ENCODE assay signal across 2 cellular contexts in the genomic region with DNA sequence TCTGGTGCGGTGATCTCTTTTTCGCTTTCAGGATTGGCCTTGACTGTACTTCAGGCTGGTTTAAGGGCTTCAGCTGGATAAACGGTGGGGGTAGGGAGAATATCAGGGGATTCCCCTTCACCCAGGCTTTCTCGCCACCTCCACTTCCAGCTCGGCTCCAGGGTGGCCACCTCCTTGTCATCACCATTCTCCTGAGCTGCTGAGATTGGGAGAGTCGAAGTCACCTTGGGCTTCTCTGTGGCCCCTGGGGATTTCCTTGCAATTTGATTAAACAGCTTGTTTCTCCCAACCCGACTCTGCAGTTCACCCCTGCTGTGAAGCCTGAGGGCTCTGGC.
TF ChIP-seq lines count a peak whose summit lies in the region.

No MANE protein-coding gene starts in this region.

TF ChIP-seq in GM12891, 5 proteins besides CTCF, POLR2A, EP300 and RAD21:
- TF ChIP-seq SPI1 (IDR thresholded peaks at IDR 0.05; ENCODE audit: low read depth, low read length) (no peak), POLR2AphosphoS5 (IDR thresholded peaks at IDR 0.05; ENCODE audit: low read depth, low read length) (no peak), PAX5 (IDR thresholded peaks at IDR 0.05; ENCODE audit: insufficient read depth, low read length, severe bottlenecking) (no peak), TAF1 (IDR thresholded peaks at IDR 0.05; ENCODE audit: low read depth, low read length) (no peak), POU2F2 (IDR thresholded peaks at IDR 0.05; ENCODE audit: low read depth, low read length) (no peak)
TF ChIP-seq in GM12891: peak in this region for 0.

TF ChIP-seq in H1, 55 proteins besides CTCF, POLR2A, EP300 and RAD21:
- TF ChIP-seq TBP (IDR thresholded peaks at IDR 0.05; ENCODE audit: low read depth, low read length) (no peak), HDAC2 (IDR thresholded peaks at IDR 0.05; ENCODE audit: borderline replicate concordance in 1 of 2, low read depth in 2 of 2, low read length in 2 of 2) (0 out of 4 replicates have a peak, but pooled peaks of 1 of the 2 experiments have one; percentile 8)
